Comparison of ENCODE assay signal across 1 cellular context in the genomic region with DNA sequence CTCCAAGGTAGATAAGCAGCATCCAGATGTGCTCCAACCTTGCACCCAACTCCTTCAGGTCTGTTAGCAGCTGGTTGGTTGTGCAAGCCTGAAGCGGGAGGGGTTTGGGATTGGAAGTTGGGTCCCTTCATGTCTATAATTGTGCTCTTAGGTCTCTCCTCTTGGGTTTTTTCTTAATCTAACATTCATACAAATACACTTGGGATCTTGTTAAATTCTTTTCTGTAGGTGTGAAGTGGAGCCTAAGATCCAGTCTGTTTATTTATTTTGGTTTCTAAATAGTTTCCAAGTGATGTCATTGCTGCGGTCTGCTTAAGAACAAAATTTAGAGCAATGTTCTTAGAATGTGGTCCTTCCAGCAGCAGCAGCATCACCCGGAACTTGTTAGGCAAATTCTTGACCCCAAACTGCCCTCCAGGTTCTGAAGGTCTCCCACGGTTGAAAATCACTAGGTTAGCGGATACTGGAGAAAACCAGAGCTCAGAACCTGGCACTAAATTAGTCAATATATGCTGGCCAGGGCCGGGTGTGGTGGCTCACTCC.
TF ChIP-seq lines count a peak whose summit lies in the region.

No MANE protein-coding gene starts in this region.

TF ChIP-seq in H1, 55 proteins besides CTCF, POLR2A, EP300 and RAD21:
- TF ChIP-seq E2F6 (IDR thresholded peaks at IDR 0.05) (no peak), POLR2AphosphoS5 (IDR thresholded peaks at IDR 0.05; ENCODE audit: low read depth, low read length) (0 out of 2 replicates have a peak, but pooled peaks have one; percentile 9)
